ENCODE assay signal across 1 cellular context in genomic region chrX:117138070-117138469, GRCh38.
A peak's percentile ranks its signal among the peaks of the same experiment; 100 is the strongest.
TF ChIP-seq lines count a peak whose summit lies in the region.

No MANE protein-coding gene starts in this region.

TF ChIP-seq in HepG2, 621 proteins besides CTCF, POLR2A, EP300 and RAD21 (continued from another document):
- TF ChIP-seq ARID5B (CRISPR knock-in tag; IDR thresholded peaks at IDR 0.05) (0 out of 2 replicates have a peak, but pooled peaks have one; percentile 16), ZNF12 (CRISPR knock-in tag; IDR thresholded peaks at IDR 0.05) (no peak), HNF4A (CRISPR knock-in tag; IDR thresholded peaks at IDR 0.05) (peak; percentile 71), NONO (IDR thresholded peaks at IDR 0.05) (no peak), NONO (CRISPR knock-in tag; conservative IDR thresholded peaks at IDR 0.05) (no peak), CEBPB (IDR thresholded peaks at IDR 0.05; ENCODE audit: borderline replicate concordance, low read depth, low read length) (peak; percentile 70)
TF ChIP-seq in HepG2: peak in this region for 7.
